In genomic region chr20:60835883-60836282, GRCh38 we compare ENCODE assay signal across 22 cellular contexts.
"Had no signal": no experiment of that assay in that cellular context is flagged by ENCODE, and none has a peak within 500 bp of the region (broad histone marks: within the 10 kb centered on the region; RNA-seq: fewer than 3 reads in every experiment).

No MANE protein-coding gene starts in this region.

- H3K27me3 ChIP-seq: colonic mucosa, esophagus squamous epithelium, left lung had no signal

- DNase-seq: colonic mucosa; cortex of kidney; effector CD8-positive, alpha-beta T cell; effector memory CD8-positive, alpha-beta T cell; endodermal cell; erythroblast; esophagus squamous epithelium; foreskin fibroblast; foreskin melanocyte; gastrocnemius medialis; glutamatergic neuron; head of caudate nucleus; heart right ventricle; hippocampal formation; left cardiac atrium; left lung; left ventricle myocardium superior; lower lobe of right lung; mesenchymal stem cell; midbrain had no signal

- H3K9me3 ChIP-seq: colonic mucosa, esophagus squamous epithelium, gastrocnemius medialis, left lung, lower lobe of right lung had no signal

- H3K27ac ChIP-seq: colonic mucosa, epithelial cell of prostate, esophagus squamous epithelium, gastrocnemius medialis, heart right ventricle, left lung, lower lobe of right lung had no signal

- H3K4me1 ChIP-seq: colonic mucosa, esophagus squamous epithelium, gastrocnemius medialis, heart right ventricle, left lung, lower lobe of right lung had no signal

- ATAC-seq: effector memory CD8-positive, alpha-beta T cell; esophagus mucosa; gastrocnemius medialis; heart right ventricle; left cardiac atrium; left lung; left ventricle myocardium superior; lower lobe of right lung had no signal

- H3K4me3 ChIP-seq: colonic mucosa, esophagus squamous epithelium, gastrocnemius medialis, heart right ventricle, left lung, lower lobe of right lung had no signal

- H3K36me3 ChIP-seq: colonic mucosa, esophagus squamous epithelium, gastrocnemius medialis, heart right ventricle, left lung, lower lobe of right lung had no signal
